In genomic region chr17:81392909-81393654, GRCh38 we compare ENCODE assay signal across 2 cellular contexts.
TF ChIP-seq lines count a peak whose summit lies in the region.

No MANE protein-coding gene starts in this region.

TF ChIP-seq in K562, 482 proteins besides CTCF, POLR2A, EP300 and RAD21 (continued from another document and continues in another):
- TF ChIP-seq GMEB1 (CRISPR knock-in tag; IDR thresholded peaks at IDR 0.05): no peak
- no peak for TF ChIP-seq ZNF124 (CRISPR knock-in tag; IDR thresholded peaks at IDR 0.05)
- TF ChIP-seq KAT8 (IDR thresholded peaks at IDR 0.05; ENCODE audit: low read depth): no peak
- TF ChIP-seq CCNT2 (IDR thresholded peaks at IDR 0.05; ENCODE audit: borderline replicate concordance, extremely low read depth, insufficient read length, low read depth, low read length): peak; percentile 68
- TF ChIP-seq ATF1 (CRISPR knock-in tag; IDR thresholded peaks at IDR 0.05): no peak
- no peak for TF ChIP-seq ATF1 (tag; IDR thresholded peaks at IDR 0.05)
- no peak for TF ChIP-seq NUFIP1 (IDR thresholded peaks at IDR 0.05; ENCODE audit: partially characterized antibody)
- TF ChIP-seq CBX5 (IDR thresholded peaks at IDR 0.05; ENCODE audit: borderline replicate concordance, low read depth): no peak
- no peak for TF ChIP-seq MBD1 (CRISPR knock-in tag; IDR thresholded peaks at IDR 0.05)
- peak; percentile 55; the same call in 1 of the 2 replicates for TF ChIP-seq ZNF592 (IDR thresholded peaks at IDR 0.05)
- no peak for TF ChIP-seq NELFE (IDR thresholded peaks at IDR 0.05; ENCODE audit: insufficient read depth, insufficient read length)
- no peak for TF ChIP-seq HDAC2 (IDR thresholded peaks at IDR 0.05)
- TF ChIP-seq USF2 (CRISPR knock-in tag; IDR thresholded peaks at IDR 0.05): no peak
- TF ChIP-seq POLR3A (IDR thresholded peaks at IDR 0.05; ENCODE audit: borderline replicate concordance, extremely low read depth, insufficient read depth, insufficient read length): no peak
- TF ChIP-seq IRF1 (CRISPR knock-in tag; IDR thresholded peaks at IDR 0.05; ENCODE audit: borderline replicate concordance): no peak
- no peak for TF ChIP-seq GTF2A2 (tag; IDR thresholded peaks at IDR 0.05)
- no peak for TF ChIP-seq PHF21A (IDR thresholded peaks at IDR 0.05; ENCODE audit: borderline replicate concordance, low read depth)
- TF ChIP-seq BRD4 (IDR thresholded peaks at IDR 0.05): peak; percentile 61; the same call in 1 of the 2 replicates
- TF ChIP-seq SIX5 (IDR thresholded peaks at IDR 0.05; ENCODE audit: borderline replicate concordance in 1 of 2, insufficient read depth in 1 of 2, low read depth in 1 of 2, low read length in 2 of 2): no peak
- TF ChIP-seq TBP (optimal IDR thresholded peaks at IDR 0.05; ENCODE audit: low read depth, low read length): no peak
- TF ChIP-seq RBM14 (IDR thresholded peaks at IDR 0.05; ENCODE audit: borderline replicate concordance, insufficient read depth, low read depth, low read length): 0 out of 2 replicates have a peak, but pooled peaks have one; percentile 44
- TF ChIP-seq TFAM (CRISPR knock-in tag; conservative IDR thresholded peaks at IDR 0.05): no peak
- TF ChIP-seq RCOR1 (IDR thresholded peaks at IDR 0.05; ENCODE audit: borderline replicate concordance in 1 of 2, low read depth in 2 of 2, low read length in 2 of 2): no peak

TF ChIP-seq in HepG2, 621 proteins besides CTCF, POLR2A, EP300 and RAD21 (continued from another document and continues in another):
- TF ChIP-seq ZFX (CRISPR knock-in tag; IDR thresholded peaks at IDR 0.05; ENCODE audit: low read depth) (peak; percentile 11; the same call in 1 of the 2 replicates), MEIS2 (CRISPR knock-in tag; IDR thresholded peaks at IDR 0.05) (0 out of 2 replicates have a peak, but pooled peaks have one; percentile 10), HMG20B (CRISPR knock-in tag; conservative IDR thresholded peaks at IDR 0.05) (no peak), ZNF382 (CRISPR knock-in tag; IDR thresholded peaks at IDR 0.05; ENCODE audit: borderline replicate concordance) (no peak), ZNF12 (CRISPR knock-in tag; IDR thresholded peaks at IDR 0.05) (no peak), ZBTB14 (CRISPR knock-in tag; IDR thresholded peaks at IDR 0.05) (0 out of 2 replicates have a peak, but pooled peaks have one; percentile 16), REL (CRISPR knock-in tag; conservative IDR thresholded peaks at IDR 0.05) (peak; percentile 51; the same call in 1 of the 2 replicates), MZF1 (CRISPR knock-in tag; IDR thresholded peaks at IDR 0.05; ENCODE audit: borderline replicate concordance) (no peak), KDM4B (CRISPR knock-in tag; IDR thresholded peaks at IDR 0.05) (0 out of 2 replicates have a peak, but pooled peaks have one; percentile 8), SATB2 (CRISPR knock-in tag; IDR thresholded peaks at IDR 0.05) (no peak), ZNF850 (CRISPR knock-in tag; conservative IDR thresholded peaks at IDR 0.05) (no peak), TCF12 (IDR thresholded peaks at IDR 0.05) (no peak), TCF12 (CRISPR knock-in tag; IDR thresholded peaks at IDR 0.05) (0 out of 2 replicates have a peak, but pooled peaks have one; percentile 24), ZBTB2 (CRISPR knock-in tag; IDR thresholded peaks at IDR 0.05; ENCODE audit: low read depth) (0 out of 2 replicates have a peak, but pooled peaks have one; percentile 1), RERE (CRISPR knock-in tag; IDR thresholded peaks at IDR 0.05; ENCODE audit: low read depth) (no peak), ISX (CRISPR knock-in tag; conservative IDR thresholded peaks at IDR 0.05) (no peak), LCORL (IDR thresholded peaks at IDR 0.05) (no peak), LCORL (CRISPR knock-in tag; IDR thresholded peaks at IDR 0.05) (no peak), ZXDC (CRISPR knock-in tag; IDR thresholded peaks at IDR 0.05) (no peak), MED13 (CRISPR knock-in tag; IDR thresholded peaks at IDR 0.05) (0 out of 2 replicates have a peak, but pooled peaks have one; percentile 51), PRPF4 (IDR thresholded peaks at IDR 0.05; ENCODE audit: low read depth, low read length, poor library complexity, severe bottlenecking) (no peak), EHMT2 (IDR thresholded peaks at IDR 0.05; ENCODE audit: borderline replicate concordance, low read depth, low read length) (no peak), ARID5B (CRISPR knock-in tag; IDR thresholded peaks at IDR 0.05) (no peak; the same call in 1 of the 2 replicates), ZMAT5 (CRISPR knock-in tag; IDR thresholded peaks at IDR 0.05; ENCODE audit: borderline replicate concordance, low read depth) (no peak), ZBTB8A (CRISPR knock-in tag; IDR thresholded peaks at IDR 0.05; ENCODE audit: borderline replicate concordance, low read depth) (peak; percentile 21; the same call in 1 of the 2 replicates), ZNF121 (CRISPR knock-in tag; IDR thresholded peaks at IDR 0.05) (0 out of 2 replicates have a peak, but pooled peaks have one; percentile 13), ATAD3A (CRISPR knock-in tag; IDR thresholded peaks at IDR 0.05) (no peak), BCL6 (CRISPR knock-in tag; IDR thresholded peaks at IDR 0.05) (peak; percentile 76), ISL2 (CRISPR knock-in tag; IDR thresholded peaks at IDR 0.05) (0 out of 2 replicates have a peak, but pooled peaks have one; percentile 17), EZH2 (conservative IDR thresholded peaks at IDR 0.05; ENCODE audit: low read depth, low read length) (peak; percentile 88; the same call in 1 of the 2 replicates), ZNF709 (CRISPR knock-in tag; IDR thresholded peaks at IDR 0.05) (no peak), ZNF326 (CRISPR knock-in tag; IDR thresholded peaks at IDR 0.05; ENCODE audit: borderline replicate concordance) (no peak), ZNF276 (CRISPR knock-in tag; IDR thresholded peaks at IDR 0.05; ENCODE audit: low read depth) (peak; percentile 31; the same call in 1 of the 2 replicates), ONECUT2 (CRISPR knock-in tag; IDR thresholded peaks at IDR 0.05) (no peak), TBP (CRISPR knock-in tag; IDR thresholded peaks at IDR 0.05) (no peak), ZNF546 (CRISPR knock-in tag; conservative IDR thresholded peaks at IDR 0.05) (no peak), ZNF883 (CRISPR knock-in tag; IDR thresholded peaks at IDR 0.05; ENCODE audit: not compliant biosample characterization) (peak; percentile 29)
